ENCODE assay signal across 2 cellular contexts in genomic region chr11:73230931-73231330, GRCh38.
TF ChIP-seq lines count a peak whose summit lies in the region.

No MANE protein-coding gene starts in this region.

TF ChIP-seq in HepG2, 621 proteins besides CTCF, POLR2A, EP300 and RAD21:
- TF ChIP-seq FOXP4 (CRISPR knock-in tag; IDR thresholded peaks at IDR 0.05), result no peak
TF ChIP-seq in HepG2: peak in this region for 0.

TF ChIP-seq in HEK293T, 16 proteins besides CTCF, POLR2A, EP300 and RAD21:
- TF ChIP-seq L3MBTL2 (conservative IDR thresholded peaks at IDR 0.05) (no peak), SUZ12 (IDR thresholded peaks at IDR 0.05) (no peak), CTBP1 (IDR thresholded peaks at IDR 0.05; ENCODE audit: borderline replicate concordance) (no peak), TARDBP (IDR thresholded peaks at IDR 0.05) (no peak), FOXK2 (IDR thresholded peaks at IDR 0.05) (no peak), PKNOX1 (IDR thresholded peaks at IDR 0.05) (no peak), SP1 (IDR thresholded peaks at IDR 0.05) (no peak), NFRKB (IDR thresholded peaks at IDR 0.05) (no peak), LEF1 (IDR thresholded peaks at IDR 0.05; ENCODE audit: borderline replicate concordance) (no peak)
